Comparison of ENCODE assay signal across 6 cellular contexts in genomic region chr4:986428-986948, GRCh38. TPM values are rescaled to one million over a fixed set of nuclear protein-coding genes. Genes with fewer than 3 reads are reported as not detected.
A peak's percentile ranks its signal among the peaks of the same experiment; 100 is the strongest.
DNase-seq lines count a peak whose midpoint lies in the region; ATAC-seq and TF ChIP-seq lines count a peak whose summit lies in the region.

No MANE protein-coding gene starts in this region.

- intact Hi-C loops in left colon (cut with DNase I, micrococcal nuclease), result no loop called here

- ATAC-seq in left colon, result peak; percentile 23

- no peak for TF ChIP-seq CTCF in VCaP (conservative IDR thresholded peaks at IDR 0.05)

- DNase-seq in NCI-H2171 treated with DMSO at 0.1 percent for 48 hours (lab: John Stamatoyannopoulos, UW) (peak; percentile 12), NCI-H2171 (lab: John Stamatoyannopoulos, UW) (no peak), left colon (no peak), medulla oblongata (ENCODE audit: extremely low spot score) (no peak), hippocampal formation (lab: John Stamatoyannopoulos, UW) (no peak)

- H3K27ac ChIP-seq in VCaP, result peak overlapping the region; percentile 88

RNA-seq across cellular contexts. Expression of gene IDUA, which starts 0.4 kb away (rescaled TPM):
- total RNA-seq in left colon, result 10 to 100 TPM; 28.7 to 40.9 TPM

RNA-seq across cellular contexts. Expression of gene SLC26A1, which starts 6.7 kb away (rescaled TPM):
- 1 to 10 TPM; 1.6 to 2.0 TPM for total RNA-seq in left colon

RNA-seq across cellular contexts. Expression of gene DGKQ, which starts 13.1 kb away (rescaled TPM):
- 10 to 100 TPM; 47.8 to 49.6 TPM for total RNA-seq in left colon

RNA-seq across cellular contexts. Expression of gene FGFRL1, which starts 24.9 kb away (rescaled TPM):
- total RNA-seq in left colon, result 10 to 100 TPM; 17.0 to 17.2 TPM

RNA-seq across cellular contexts. Expression of gene TMEM175, which starts 54.2 kb away (rescaled TPM):
- 10 to 100 TPM; 21.4 to 28.6 TPM for total RNA-seq in left colon
